8 cellular contexts compared by ENCODE assay signal in the genomic region with DNA sequence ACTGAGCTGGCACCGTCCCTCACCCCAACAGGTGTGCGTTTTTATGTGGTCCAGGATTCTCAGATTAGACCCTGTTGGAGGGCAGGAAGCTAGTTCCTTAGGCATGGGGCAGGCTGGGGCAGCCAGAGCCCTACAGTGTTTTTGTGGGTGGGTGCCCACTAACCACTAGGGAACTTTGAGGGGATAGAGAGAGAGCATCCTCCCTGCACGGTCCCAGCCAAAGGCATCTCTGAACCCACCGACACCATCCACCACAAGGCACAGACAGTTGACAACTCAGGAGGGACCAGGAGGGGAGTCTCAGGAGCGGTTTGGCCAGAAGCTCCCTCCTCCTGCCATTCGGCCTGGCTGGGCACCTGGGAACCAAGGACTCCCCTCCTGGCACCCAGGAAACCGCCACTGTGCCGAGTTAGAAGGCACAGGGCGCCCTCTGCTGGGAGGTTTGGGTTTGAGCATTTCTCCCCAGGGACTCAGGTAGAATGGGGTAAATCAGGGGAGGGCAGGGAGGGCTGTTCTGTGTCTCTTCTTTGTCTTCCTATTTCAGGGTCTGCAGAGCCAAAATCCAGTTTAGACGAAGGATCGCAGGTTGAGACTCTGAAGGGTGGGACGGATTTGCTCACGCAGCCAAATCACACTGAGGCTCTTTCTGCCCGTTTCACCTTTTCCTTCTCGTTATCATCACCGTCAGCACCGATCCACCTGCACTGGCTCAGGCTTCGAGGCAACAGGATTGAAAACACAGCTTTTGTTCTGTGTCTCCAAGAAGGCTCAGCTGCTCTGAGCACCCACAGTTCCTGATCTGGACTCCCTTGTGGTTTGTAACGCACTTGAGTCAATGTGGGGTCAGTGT.
DNase-seq lines count a peak whose midpoint lies in the region; ATAC-seq, FAIRE-seq and TF ChIP-seq lines count a peak whose summit lies in the region.

No MANE protein-coding gene starts in this region.

- H3K27me3 Mint-ChIP-seq in glutamatergic neuron (ENCODE audit: unreplicated experiment) = no peaks in the 10 kb centered on the region

- FAIRE-seq in small intestine (lab: Jason Lieb, UNC) = no peak

- 51 to 62% (median 53%) methylated on average over 19 of the region's 19 CpGs for WGBS in small intestine, 3 donors

- intact Hi-C loops in Panc1 (cut with micrococcal nuclease; ENCODE audit: unreplicated experiment) = loop anchor here (2.0 kb wide), 2 partner anchors 20 to 72 kb away; no protein-coding TSS in a partner anchor

- H3K27ac ChIP-seq in Panc1 (ENCODE audit: low read length) (no peak overlapping the region), small intestine (ENCODE audit: low read depth in 1 of 2, low read length in 1 of 2) (no peak overlapping the region)

- H3K36me3 ChIP-seq in Panc1 (ENCODE audit: control insufficient read depth, insufficient read depth, low read length) (no peaks in the 10 kb centered on the region), small intestine (ENCODE audit: control insufficient read depth in 2 of 2, insufficient read depth in 2 of 2, low read length in 2 of 2) (no peaks in the 10 kb centered on the region)

- H3K9me3 ChIP-seq in Panc1 (ENCODE audit: control insufficient read depth, insufficient read depth, low read depth, low read length) (peaks cover 3% of the 10 kb centered on the region; the same call in 1 of the 2 replicates), small intestine (ENCODE audit: control insufficient read depth, low read depth) (no peaks in the 10 kb centered on the region)

- TF ChIP-seq CTCF in AG09309 (IDR thresholded peaks at IDR 0.05; ENCODE audit: control insufficient read depth, insufficient read depth, low read depth, low read length, missing control alignments) = peak; percentile 84
- peak; percentile 46 for TF ChIP-seq CTCF in GM20000 (IDR thresholded peaks at IDR 0.05; ENCODE audit: extremely low read depth, missing control alignments)
- peak; percentile 97 for TF ChIP-seq CTCF in Panc1 (IDR thresholded peaks at IDR 0.05)
- peak; percentile 87 for TF ChIP-seq CTCF in glutamatergic neuron (IDR thresholded peaks at IDR 0.05; ENCODE audit: partially characterized antibody, unreplicated experiment)

- ATAC-seq in Panc1 = peak; percentile 90

- POLR2A ChIA-PET in Panc1 (lab: Charles Lee) = no interaction called here

- no peaks in the 10 kb centered on the region for H3K4me1 ChIP-seq in Panc1 (ENCODE audit: control insufficient read depth, insufficient read depth, low read length)
- no peaks in the 10 kb centered on the region for H3K4me1 ChIP-seq in small intestine (ENCODE audit: control insufficient read depth in 2 of 2, insufficient read depth in 1 of 2, low read depth in 1 of 2, low read length in 1 of 2)

- CTCF ChIA-PET in Panc1 (lab: Charles Lee) = interaction anchor here (0.7 to 1.6 kb wide), 4 partner anchors 17 to 72 kb away, joined by 3 to 4 read pairs (median 4); no protein-coding TSS in a partner anchor

- no peaks in the 10 kb centered on the region for H3K4me1 Mint-ChIP-seq in glutamatergic neuron (ENCODE audit: low read depth, unreplicated experiment)

- in situ Hi-C loops in Panc1 (cut with HindIII; ENCODE audit: low pct_unique_long_range_greater_than_20kb, low sequenced_read_pairs) = no loop called here

- BruUV-seq in Panc1 (replicated peaks; lab: Mats Ljungman, UMichigan) = no TSS peak

- peaks cover 2% of the 10 kb centered on the region for H3K9me3 Mint-ChIP-seq in glutamatergic neuron (ENCODE audit: unreplicated experiment)

- DNase-seq in AG09309 (ENCODE audit: low read depth) (no peak), GM20000 (ENCODE audit: low spot score) (peak; percentile 60), Panc1 (ENCODE audit: low read depth, low spot score) (no peak), glutamatergic neuron (peak; percentile 74), small intestine (peak; percentile 72), OCI-M2 (lab: John Stamatoyannopoulos, UW; ENCODE audit: unreplicated experiment) (no peak), foreskin melanocyte (no peak)
- peak; percentile 27 to 34 for DNase-seq in activated T-helper 1 cell treated with anti-CD3 and anti-CD28 coated beads, Interleukin-2, amount 50 U/mL, for 16 hours (ENCODE audit: low read depth in 1 of 2, low spot score in 1 of 2)

- H3K4me3 Mint-ChIP-seq in glutamatergic neuron (ENCODE audit: unreplicated experiment) = no peak overlapping the region

- peaks cover 3% of the 10 kb centered on the region; the same call in 1 of the 2 replicates for H3K27me3 ChIP-seq in Panc1 (ENCODE audit: control insufficient read depth, insufficient read depth, low read length)
- H3K27me3 ChIP-seq in small intestine (ENCODE audit: control insufficient read depth in 2 of 2, insufficient read depth in 2 of 2, low read length in 2 of 2) = no peaks in the 10 kb centered on the region

- no peaks in the 10 kb centered on the region for H3K36me3 Mint-ChIP-seq in glutamatergic neuron (ENCODE audit: unreplicated experiment)

- H3K4me3 ChIP-seq in AG09309 (ENCODE audit: control insufficient read depth, low read depth, low read length) = no peak overlapping the region
- no peak overlapping the region for H3K4me3 ChIP-seq in Panc1 (ENCODE audit: low read depth in 2 of 2, low read length in 2 of 2)
- no peak overlapping the region for H3K4me3 ChIP-seq in small intestine (ENCODE audit: low read depth in 1 of 2, low read length in 2 of 2)

- H3K27ac Mint-ChIP-seq in glutamatergic neuron (ENCODE audit: unreplicated experiment) = no peak overlapping the region

Comparison
In these comparisons a context has a peak if more than half of its experiments do, and no peak if none do; other contexts are left out.
1. DNase-seq: peak in GM20000 (single experiment), activated T-helper 1 cell treated with anti-CD3 and anti-CD28 coated beads, Interleukin-2, amount 50 U/mL, for 16 hours (2 of 2), glutamatergic neuron (single experiment) and small intestine (single experiment); none in AG09309 (single experiment), Panc1 (single experiment), OCI-M2 (single experiment) and foreskin melanocyte (single experiment).
2. CTCF ChIP-seq: peak in every context shown above with its lines; median percentile 97 in Panc1; 87 in glutamatergic neuron; 84 in AG09309; 46 in GM20000.